Comparison of ENCODE assay signal across 26 cellular contexts in the genomic region with DNA sequence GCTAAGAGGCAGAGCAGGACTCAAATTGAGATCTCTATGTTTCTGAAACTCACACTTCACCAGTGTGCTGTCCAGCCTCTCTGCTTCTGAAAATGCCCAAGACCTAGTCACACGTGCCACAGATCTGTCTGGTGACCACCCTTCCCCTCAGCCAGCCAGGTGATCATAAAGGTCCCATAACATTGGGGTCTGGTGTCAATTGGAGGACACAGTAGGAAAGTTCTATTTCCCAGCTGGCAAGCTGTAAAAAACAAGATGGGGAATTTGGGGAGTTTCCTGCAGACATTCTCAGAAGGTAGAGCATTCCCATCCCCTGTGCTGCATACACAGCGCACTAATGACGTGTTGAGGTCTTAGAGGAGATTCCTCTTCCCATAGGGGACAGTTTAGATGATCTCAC. TPM values are rescaled to one million over a fixed set of nuclear protein-coding genes. Genes with fewer than 3 reads are reported as not detected.
DNase-seq lines count a peak whose midpoint lies in the region; ATAC-seq, FAIRE-seq and TF ChIP-seq lines count a peak whose summit lies in the region.
"Had no signal": no experiment of that assay in that cellular context is flagged by ENCODE, and none has a peak within 500 bp of the region (broad histone marks: within the 10 kb centered on the region; RNA-seq: fewer than 3 reads in every experiment).

No MANE protein-coding gene starts in this region.

- peak; percentile 89 for FAIRE-seq in GM19239 (lab: Jason Lieb, UNC)

- H3K4me3 ChIP-seq in gastrocnemius medialis, result no peak overlapping the region
- H3K4me3 ChIP-seq: coronary artery, GM23338, smooth muscle cell, suprapubic skin, upper lobe of right lung had no signal

- no peak overlapping the region for H3K27ac ChIP-seq in gastrocnemius medialis
- H3K27ac ChIP-seq: coronary artery, HL-60, RWPE1, suprapubic skin, upper lobe of right lung had no signal

- TF ChIP-seq CTCF in gastrocnemius medialis (IDR thresholded peaks at IDR 0.05 in 4 of 5, conservative IDR thresholded peaks at IDR 0.05 in 1 of 5), result no peak

- intact Hi-C loops in gastrocnemius medialis (cut with DNase I; ENCODE audit: low total_unique reads), result no loop called here

- H3K27me3 ChIP-seq in gastrocnemius medialis, result no peaks in the 10 kb centered on the region
- H3K27me3 ChIP-seq: suprapubic skin, upper lobe of right lung had no signal

- H3K9me3 ChIP-seq in gastrocnemius medialis, result no peaks in the 10 kb centered on the region
- H3K9me3 ChIP-seq: suprapubic skin, upper lobe of right lung had no signal

- ATAC-seq in stimulated activated naive B cell treated with anti-CD40 and anti-IgM and Interleukin-4, amounts not matched to agents 10 μg/mL and 1 μg/mL and 100 μg/mL, for 72 hours (replicated peaks), result no peak
- ATAC-seq in gastrocnemius medialis, result no peak
- ATAC-seq: GM23338, upper lobe of right lung had no signal

- no peaks in the 10 kb centered on the region for H3K27me3 Mint-ChIP-seq in activated naive CD8-positive, alpha-beta T cell treated with anti-CD3 and anti-CD28 coated beads for 36 hours
- no peaks in the 10 kb centered on the region for H3K27me3 Mint-ChIP-seq in stimulated activated naive B cell treated with anti-CD40 and anti-IgM and Interleukin-4, amounts not matched to agents 10 μg/mL and 1 μg/mL and 100 μg/mL, for 72 hours

- H3K4me3 Mint-ChIP-seq in activated naive CD8-positive, alpha-beta T cell treated with anti-CD3 and anti-CD28 coated beads for 36 hours, result peak overlapping the region; percentile 23
- no peak overlapping the region for H3K4me3 Mint-ChIP-seq in stimulated activated naive B cell treated with anti-CD40 and anti-IgM and Interleukin-4, amounts not matched to agents 10 μg/mL and 1 μg/mL and 100 μg/mL, for 72 hours
- H3K4me3 Mint-ChIP-seq: GM23338, HFFc6, nephron had no signal

- H3K36me3 Mint-ChIP-seq in activated naive CD8-positive, alpha-beta T cell treated with anti-CD3 and anti-CD28 coated beads for 36 hours, result peaks cover 20% of the 10 kb centered on the region
- H3K36me3 Mint-ChIP-seq in stimulated activated naive B cell treated with anti-CD40 and anti-IgM and Interleukin-4, amounts not matched to agents 10 μg/mL and 1 μg/mL and 100 μg/mL, for 72 hours, result peaks cover 18 to 27% of the 10 kb centered on the region in 2 donors

- no peaks in the 10 kb centered on the region for H3K36me3 ChIP-seq in gastrocnemius medialis

- no peaks in the 10 kb centered on the region for H3K9me3 Mint-ChIP-seq in activated naive CD8-positive, alpha-beta T cell treated with anti-CD3 and anti-CD28 coated beads for 36 hours
- no peaks in the 10 kb centered on the region for H3K9me3 Mint-ChIP-seq in stimulated activated naive B cell treated with anti-CD40 and anti-IgM and Interleukin-4, amounts not matched to agents 10 μg/mL and 1 μg/mL and 100 μg/mL, for 72 hours
- H3K9me3 Mint-ChIP-seq: GM23338, HFFc6, nephron had no signal

- no peaks in the 10 kb centered on the region for H3K4me1 ChIP-seq in gastrocnemius medialis
- H3K4me1 ChIP-seq: suprapubic skin had no signal

- TF ChIP-seq POLR2A in gastrocnemius medialis (IDR thresholded peaks at IDR 0.05), result no peak

- peak; percentile 12 for DNase-seq in activated effector memory CD4-positive, alpha-beta T cell treated with anti-CD3 and anti-CD28 coated beads, Interleukin-2, amount 50 U/mL, for 16 hours
- no peak for DNase-seq in activated effector memory CD4-positive, alpha-beta T cell treated with Interleukin-2 at 50 U/mL for 16 hours
- no peak for DNase-seq in GM19239 (ENCODE audit: insufficient read length, low spot score)
- peak; percentile 26 for DNase-seq in activated naive CD8-positive, alpha-beta T cell treated with anti-CD3 and anti-CD28 coated beads for 36 hours
- DNase-seq in stimulated activated naive B cell treated with anti-CD40 and anti-IgM and Interleukin-4, amounts not matched to agents 10 μg/mL and 1 μg/mL and 100 μg/mL, for 72 hours, result no peak
- no peak for DNase-seq in gastrocnemius medialis
- DNase-seq in stimulated activated CD4-positive, alpha-beta T cell treated with anti-CD3 and anti-CD28 coated beads, Interleukin-4, amount 100 ng/mL, for 1 hour, result no peak
- DNase-seq: activated CD4-positive, alpha-beta T cell treated with anti-CD3 and anti-CD28 coated beads for 4 hours; anterior cingulate cortex; C1 segment of cervical spinal cord; DMS79 treated with DMSO at 0.1 percent for 48 hours; effector memory CD4-positive, alpha-beta T cell; glutamatergic neuron; HFFc6; islet precursor cell; Kasumi-1; NCI-H1694; retina; upper lobe of right lung had no signal

- in situ Hi-C loops in gastrocnemius medialis (cut with MboI; ENCODE audit: low sequenced_read_pairs in 4 of 4), result no loop called here

- H3K4me1 Mint-ChIP-seq in activated naive CD8-positive, alpha-beta T cell treated with anti-CD3 and anti-CD28 coated beads for 36 hours, result peaks cover 62% of the 10 kb centered on the region
- peaks cover 51 to 72% of the 10 kb centered on the region in 2 donors for H3K4me1 Mint-ChIP-seq in stimulated activated naive B cell treated with anti-CD40 and anti-IgM and Interleukin-4, amounts not matched to agents 10 μg/mL and 1 μg/mL and 100 μg/mL, for 72 hours
- H3K4me1 Mint-ChIP-seq: GM23338, nephron had no signal

- peak overlapping the region; percentile 87 for H3K27ac Mint-ChIP-seq in activated naive CD8-positive, alpha-beta T cell treated with anti-CD3 and anti-CD28 coated beads for 36 hours
- peak overlapping the region; percentile 83 for H3K27ac Mint-ChIP-seq in stimulated activated naive B cell treated with anti-CD40 and anti-IgM and Interleukin-4, amounts not matched to agents 10 μg/mL and 1 μg/mL and 100 μg/mL, for 72 hours
- H3K27ac Mint-ChIP-seq: GM23338, HFFc6, nephron had no signal

RNA-seq across cellular contexts. Expression of a gene that starts 50.1 kb away (rescaled TPM):
- total RNA-seq in activated naive CD8-positive, alpha-beta T cell treated with anti-CD3 and anti-CD28 coated beads for 36 hours, result 100 to 1,000 TPM; 131 to 133 TPM
- total RNA-seq in gastrocnemius medialis, result 1 to 10 TPM; 1.5 to 3.5 (median 3.0) TPM

Comparison
In these comparisons a context has a peak if more than half of its experiments do, and no peak if none do; other contexts are left out.
1. DNase-seq: peak in activated effector memory CD4-positive, alpha-beta T cell treated with anti-CD3 and anti-CD28 coated beads, Interleukin-2, amount 50 U/mL, for 16 hours (single experiment) and activated naive CD8-positive, alpha-beta T cell treated with anti-CD3 and anti-CD28 coated beads for 36 hours (single experiment); none in activated effector memory CD4-positive, alpha-beta T cell treated with Interleukin-2 at 50 U/mL for 16 hours (single experiment), GM19239 (single experiment), stimulated activated naive B cell treated with anti-CD40 and anti-IgM and Interleukin-4, amounts not matched to agents 10 μg/mL and 1 μg/mL and 100 μg/mL, for 72 hours (single experiment), gastrocnemius medialis (0 of 2) and stimulated activated CD4-positive, alpha-beta T cell treated with anti-CD3 and anti-CD28 coated beads, Interleukin-4, amount 100 ng/mL, for 1 hour (single experiment).
2. RNA of a gene that starts 50.1 kb away (total RNA-seq): 131 to 133 TPM in activated naive CD8-positive, alpha-beta T cell treated with anti-CD3 and anti-CD28 coated beads for 36 hours; 1.5 to 3.5 TPM in gastrocnemius medialis; every median in the first group is over 10 times any median in the second.